Comparison of ENCODE assay signal across 8 cellular contexts in genomic region chr6:84228198-84228543, GRCh38. TPM values are rescaled to one million over a fixed set of nuclear protein-coding genes. Genes with fewer than 3 reads are reported as not detected.
DNase-seq lines count a peak whose midpoint lies in the region; ATAC-seq and TF ChIP-seq lines count a peak whose summit lies in the region.

No MANE protein-coding gene starts in this region.

- DNase-seq in CD4-positive, alpha-beta memory T cell = no peak
- DNase-seq in breast epithelium (ENCODE audit: low spot score in 2 of 2) (no peak), inferior parietal cortex (ENCODE audit: extremely low spot score) (no peak), NAMALWA (ENCODE audit: low spot score) (no peak), NCI-H2107 treated with DMSO at 0.1 percent for 48 hours (lab: John Stamatoyannopoulos, UW; ENCODE audit: unreplicated experiment) (no peak)
- DNase-seq in naive thymus-derived CD8-positive, alpha-beta T cell = no peak

- H3K9me3 Mint-ChIP-seq in CD4-positive, alpha-beta memory T cell = no peaks in the 10 kb centered on the region
- H3K9me3 Mint-ChIP-seq in naive thymus-derived CD8-positive, alpha-beta T cell = no peaks in the 10 kb centered on the region

- peaks cover 10 to 12% of the 10 kb centered on the region in 2 donors for H3K27me3 Mint-ChIP-seq in CD4-positive, alpha-beta memory T cell
- peaks cover 12 to 20% (median 12%) of the 10 kb centered on the region in 5 donors for H3K27me3 Mint-ChIP-seq in naive thymus-derived CD8-positive, alpha-beta T cell

- CTCF ChIA-PET in CD4-positive, alpha-beta memory T cell (lab: Charles Lee; ENCODE audit: partially characterized antibody) = interaction anchor here (0.7 to 3.1 kb wide), 17 partner anchors 8 to 613 kb away, joined by 3 to 31 read pairs (median 4); partner anchors contain the start of gene CYB5R4

- peak overlapping the region; percentile 94 to 95 for H3K4me3 ChIP-seq in CD4-positive, alpha-beta memory T cell (ENCODE audit: low read length in 2 of 2)
- H3K4me3 ChIP-seq in breast epithelium = peak overlapping the region; percentile 81 to 87 (median 84)

- H3K27ac ChIP-seq in CD4-positive, alpha-beta memory T cell (ENCODE audit: low read depth, low read length) = peak overlapping the region; percentile 69
- peak overlapping the region; percentile 80 to 83 for H3K27ac ChIP-seq in breast epithelium

- POLR2A ChIA-PET in CD4-positive, alpha-beta memory T cell (lab: Charles Lee; ENCODE audit: partially characterized antibody) = interaction anchor here (1.1 to 2.2 kb wide), 3 partner anchors 368 to 1980 kb away, joined by 4 to 24 read pairs (median 7); partner anchors contain the start of genes CYB5R4 and SYNCRIP
- POLR2A ChIA-PET in naive thymus-derived CD8-positive, alpha-beta T cell (lab: Charles Lee) = interaction anchor here (1.4 to 2.2 kb wide), 4 partner anchors 369 to 1450 kb away, joined by 3 to 11 read pairs (median 7); partner anchors contain the start of genes CYB5R4, DOP1A and SYNCRIP

- peak overlapping the region; percentile 96 to 100 (median 98) for H3K4me3 Mint-ChIP-seq in CD4-positive, alpha-beta memory T cell
- peak overlapping the region; percentile 89 to 100 (median 98) for H3K4me3 Mint-ChIP-seq in naive thymus-derived CD8-positive, alpha-beta T cell

- ATAC-seq in HG02885 (IDR thresholded peaks at IDR 0.05; ENCODE audit: poor library complexity, unreplicated experiment) (peak; percentile 1), HG02588 (IDR thresholded peaks at IDR 0.05; ENCODE audit: unreplicated experiment) (no peak)
- ATAC-seq in naive thymus-derived CD8-positive, alpha-beta T cell = no peak

- H3K36me3 ChIP-seq in CD4-positive, alpha-beta memory T cell (ENCODE audit: insufficient read depth, low read length) = no peaks in the 10 kb centered on the region
- no peaks in the 10 kb centered on the region for H3K36me3 ChIP-seq in breast epithelium

- peak overlapping the region; percentile 90 to 98 (median 96) for H3K27ac Mint-ChIP-seq in CD4-positive, alpha-beta memory T cell
- H3K27ac Mint-ChIP-seq in naive thymus-derived CD8-positive, alpha-beta T cell = peak overlapping the region; percentile 82 to 99 (median 96)

- H3K27me3 ChIP-seq in CD4-positive, alpha-beta memory T cell (ENCODE audit: insufficient read depth, low read length) = no peaks in the 10 kb centered on the region
- peaks cover 0 to 4% of the 10 kb centered on the region in 2 donors for H3K27me3 ChIP-seq in breast epithelium

- TF ChIP-seq POLR2A in breast epithelium (IDR thresholded peaks at IDR 0.05) = no peak

- intact Hi-C loops in CD4-positive, alpha-beta memory T cell (cut with micrococcal nuclease) = loop anchor here (1.0 to 10.0 kb wide), 4 partner anchors 343 to 1450 kb away; partner anchors contain the start of gene SNX14
- intact Hi-C loops in breast epithelium (cut with DNase I; ENCODE audit: low total_unique reads) = no loop called here

- peaks cover 8 to 32% (median 19%) of the 10 kb centered on the region in 4 donors for H3K4me1 Mint-ChIP-seq in CD4-positive, alpha-beta memory T cell
- H3K4me1 Mint-ChIP-seq in naive thymus-derived CD8-positive, alpha-beta T cell = peaks cover 4 to 28% (median 26%) of the 10 kb centered on the region in 4 donors

- no peaks in the 10 kb centered on the region for H3K9me3 ChIP-seq in CD4-positive, alpha-beta memory T cell (ENCODE audit: control insufficient read depth in 1 of 2, low read length in 2 of 2)
- H3K9me3 ChIP-seq in breast epithelium = no peaks in the 10 kb centered on the region

- peaks cover 0 to 10% of the 10 kb centered on the region in 2 donors for H3K36me3 Mint-ChIP-seq in CD4-positive, alpha-beta memory T cell
- no peaks in the 10 kb centered on the region for H3K36me3 Mint-ChIP-seq in naive thymus-derived CD8-positive, alpha-beta T cell

- peaks cover 17% of the 10 kb centered on the region for H3K4me1 ChIP-seq in CD4-positive, alpha-beta memory T cell (ENCODE audit: insufficient read depth, low read length)
- H3K4me1 ChIP-seq in breast epithelium = no peaks in the 10 kb centered on the region

- TF ChIP-seq CTCF in breast epithelium (IDR thresholded peaks at IDR 0.05) = no peak

RNA-seq across cellular contexts. Expression of gene CEP162, which starts 0.7 kb away (rescaled TPM):
- 10 to 100 TPM; 10.3 to 10.4 TPM for total RNA-seq in CD4-positive, alpha-beta memory T cell
- polyA plus RNA-seq in CD4-positive, alpha-beta memory T cell = 1 to 10 TPM in 1 of 2 donors, under 1 TPM in 1; 0.60 to 7.1 TPM
- 10 to 100 TPM; 10.9 to 20.1 (median 18.7) TPM for total RNA-seq in breast epithelium
- total RNA-seq in naive thymus-derived CD8-positive, alpha-beta T cell = 1 to 10 TPM; 9.1 to 9.4 TPM
- polyA plus RNA-seq in naive thymus-derived CD8-positive, alpha-beta T cell = 1 to 10 TPM; 2.4 to 7.7 (median 7.6) TPM
